In the genomic region with DNA sequence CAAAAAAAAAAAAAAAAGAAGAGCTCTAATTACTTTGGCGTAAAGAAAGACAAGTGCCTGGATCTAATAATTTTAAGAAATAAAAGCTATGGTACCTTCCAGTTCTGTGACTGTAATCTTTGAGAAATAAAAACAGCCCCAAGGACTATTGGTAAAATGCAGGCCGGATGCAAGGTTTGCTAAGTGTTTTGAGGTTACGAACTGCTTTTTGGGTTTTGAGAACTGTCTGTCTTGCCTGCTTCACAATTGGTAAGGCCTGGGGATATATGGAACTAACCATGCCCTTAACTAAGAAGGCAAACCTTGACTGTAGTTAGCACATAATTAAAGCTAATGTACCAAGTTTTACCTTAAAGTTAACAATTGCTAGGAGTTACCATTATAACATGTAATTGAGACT, we compare ENCODE assay signal across 19 cellular contexts.
DNase-seq lines count a peak whose midpoint lies in the region; ATAC-seq, FAIRE-seq and TF ChIP-seq lines count a peak whose summit lies in the region.
"Had no signal": no experiment of that assay in that cellular context is flagged by ENCODE, and none has a peak within 500 bp of the region (broad histone marks: within the 10 kb centered on the region; RNA-seq: fewer than 3 reads in every experiment).

No MANE protein-coding gene starts in this region.

- H3K27ac ChIP-seq in OCI-LY1 (ENCODE audit: low read depth, low read length, poor library complexity, severe bottlenecking): peak overlapping the region; percentile 93
- H3K27ac ChIP-seq: SJCRH30 had no signal

- peaks cover 34% of the 10 kb centered on the region for H3K36me3 ChIP-seq in OCI-LY1 (ENCODE audit: insufficient read depth, low read length)
- H3K36me3 ChIP-seq: SJCRH30 had no signal

- H3K27me3 ChIP-seq in OCI-LY1 (ENCODE audit: insufficient read depth, low read length): no peaks in the 10 kb centered on the region
- H3K27me3 ChIP-seq: SJCRH30 had no signal

- peaks cover 0 to 5% of the 10 kb centered on the region in 2 donors for H3K36me3 Mint-ChIP-seq in naive B cell
- H3K36me3 Mint-ChIP-seq: CD14-positive monocyte had no signal

- H3K27me3 Mint-ChIP-seq in naive B cell: no peaks in the 10 kb centered on the region

- ATAC-seq in naive B cell (ENCODE audit: low read depth in 2 of 2) (no peak), HG02938 (IDR thresholded peaks at IDR 0.05; ENCODE audit: unreplicated experiment) (no peak), SK-N-SH treated with all-trans-retinoic acid at 6 μM for 48 hours (no peak)
- ATAC-seq: Panc1 had no signal

- H2AFZ ChIP-seq in OCI-LY1 (ENCODE audit: low read length): no peak overlapping the region

- TF ChIP-seq CTCF in GM12864 (IDR thresholded peaks at IDR 0.05; ENCODE audit: low read depth, low read length, missing control alignments) (no peak), OCI-LY1 (IDR thresholded peaks at IDR 0.05; ENCODE audit: low read length) (no peak)

- peak overlapping the region; percentile 96 for H3K9ac ChIP-seq in OCI-LY1 (ENCODE audit: low read length)

- H3K4me3 ChIP-seq in GM12864 (ENCODE audit: low read depth, low read length): peak overlapping the region; percentile 77
- H3K4me3 ChIP-seq in OCI-LY1 (ENCODE audit: low read depth, low read length, poor library complexity, severe bottlenecking): peak overlapping the region; percentile 85
- H3K4me3 ChIP-seq: SJCRH30 had no signal

- peak; percentile 80 for FAIRE-seq in GM18507 (lab: Jason Lieb, UNC)

- H3K9me3 Mint-ChIP-seq in naive B cell: peaks cover 0 to 7% (median 2%) of the 10 kb centered on the region in 7 donors

- H3K79me2 ChIP-seq in OCI-LY1 (ENCODE audit: insufficient read depth, low read length): peaks cover 7% of the 10 kb centered on the region

- peak overlapping the region; percentile 82 to 95 (median 87) for H3K4me3 Mint-ChIP-seq in naive B cell
- H3K4me3 Mint-ChIP-seq: CD14-positive monocyte, H9 had no signal

- H3K4me1 ChIP-seq in OCI-LY1 (ENCODE audit: insufficient read depth, low read length, severe bottlenecking): peaks cover 36% of the 10 kb centered on the region

- peaks cover 4% of the 10 kb centered on the region; the same call in 1 of the 2 replicates for H3F3A ChIP-seq in OCI-LY1 (ENCODE audit: insufficient read depth, low read length)

- DNase-seq in GM12864 (ENCODE audit: low read depth) (no peak), GM18507 (ENCODE audit: extremely low spot score, insufficient read length, low read depth) (no peak), naive B cell (no peak), SKM-1 treated with dmso at 0.1 percent for 144 hours (lab: John Stamatoyannopoulos, UW; ENCODE audit: unreplicated experiment) (no peak)
- DNase-seq: ACHN, AML-193, DMS79 treated with DMSO at 0.1 percent for 48 hours, H9, NCI-H1105 treated with DMSO at 0.1 percent for 48 hours, NCI-H1694 treated with DMSO at 0.1 percent for 48 hours, NCI-H2227 treated with DMSO at 0.1 percent for 48 hours, NCI-H524 treated with DMSO at 0.1 percent for 48 hours, SJCRH30, SW 1271 had no signal

- H3K9me2 ChIP-seq in OCI-LY1 (ENCODE audit: low read depth, low read length): no peaks in the 10 kb centered on the region

- H3K9me3 ChIP-seq in OCI-LY1 (ENCODE audit: low read length): peaks cover 8% of the 10 kb centered on the region; the same call in 1 of the 2 replicates

- H3K27ac Mint-ChIP-seq in naive B cell: peak overlapping the region; percentile 2 to 91 (median 68)
- H3K27ac Mint-ChIP-seq: H9 had no signal

- peaks cover 21 to 40% (median 33%) of the 10 kb centered on the region in 3 donors for H3K4me1 Mint-ChIP-seq in naive B cell
- H3K4me1 Mint-ChIP-seq: CD14-positive monocyte had no signal

- H4K20me1 ChIP-seq in OCI-LY1 (ENCODE audit: insufficient read depth, low read length): no peaks in the 10 kb centered on the region

- H3K4me2 ChIP-seq in OCI-LY1 (ENCODE audit: low read length): peak overlapping the region; percentile 89

TF ChIP-seq in SK-N-SH treated with all-trans-retinoic acid at 6 μM for 48 hours, 23 proteins besides CTCF, POLR2A, EP300 and RAD21:
- TF ChIP-seq ZFP3 (CRISPR knock-in tag; IDR thresholded peaks at IDR 0.05) (no peak), ISL1 (CRISPR knock-in tag; IDR thresholded peaks at IDR 0.05) (no peak), PPARA (CRISPR knock-in tag; IDR thresholded peaks at IDR 0.05; ENCODE audit: borderline replicate concordance) (no peak), ZNF565 (CRISPR knock-in tag; conservative IDR thresholded peaks at IDR 0.05; ENCODE audit: low read depth) (no peak), ARNTL (CRISPR knock-in tag; IDR thresholded peaks at IDR 0.05; ENCODE audit: borderline replicate concordance, low read depth) (no peak), ESRRG (CRISPR knock-in tag; IDR thresholded peaks at IDR 0.05) (no peak)
- TF ChIP-seq, protein P1, sequence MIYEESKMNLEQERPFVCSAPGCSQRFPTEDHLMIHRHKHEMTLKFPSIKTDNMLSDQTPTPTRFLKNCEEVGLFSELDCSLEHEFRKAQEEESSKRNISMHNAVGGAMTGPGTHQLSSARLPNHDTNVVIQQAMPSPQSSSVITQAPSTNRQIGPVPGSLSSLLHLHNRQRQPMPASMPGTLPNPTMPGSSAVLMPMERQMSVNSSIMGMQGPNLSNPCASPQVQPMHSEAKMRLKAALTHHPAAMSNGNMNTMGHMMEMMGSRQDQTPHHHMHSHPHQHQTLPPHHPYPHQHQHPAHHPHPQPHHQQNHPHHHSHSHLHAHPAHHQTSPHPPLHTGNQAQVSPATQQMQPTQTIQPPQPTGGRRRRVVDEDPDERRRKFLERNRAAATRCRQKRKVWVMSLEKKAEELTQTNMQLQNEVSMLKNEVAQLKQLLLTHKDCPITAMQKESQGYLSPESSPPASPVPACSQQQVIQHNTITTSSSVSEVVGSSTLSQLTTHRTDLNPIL (CRISPR knock-in tag; IDR thresholded peaks at IDR 0.05; ENCODE audit: low read depth): no peak
TF ChIP-seq in SK-N-SH treated with all-trans-retinoic acid at 6 μM for 48 hours: peak in this region for 0.
